Comparison of ENCODE assay signal across 13 cellular contexts in genomic region chr12:46365951-46366379, GRCh38. TPM values are rescaled to one million over a fixed set of nuclear protein-coding genes. Genes with fewer than 3 reads are reported as not detected.
DNase-seq lines count a peak whose midpoint lies in the region; ATAC-seq, FAIRE-seq and TF ChIP-seq lines count a peak whose summit lies in the region.
"Had no signal": no experiment of that assay in that cellular context is flagged by ENCODE, and none has a peak within 500 bp of the region (broad histone marks: within the 10 kb centered on the region; RNA-seq: fewer than 3 reads in every experiment).

No MANE protein-coding gene starts in this region.

- H3K27ac ChIP-seq in heart left ventricle (peak overlapping the region in 9 of 12 donors; percentile 12 to 55 (median 39)), astrocyte (ENCODE audit: low read depth, low read length) (peak overlapping the region; percentile 43), HepG2 (ENCODE audit: extremely low read length, insufficient read depth, low read length) (peak overlapping the region; percentile 97), urinary bladder (ENCODE audit: low read depth) (no peak overlapping the region)

- no peak overlapping the region for H3K27ac Mint-ChIP-seq in astrocyte (ENCODE audit: unreplicated experiment)
- H3K27ac Mint-ChIP-seq: activated B cell treated with CpG ODN at 0.5 μM for 24 hours had no signal

- H3K4me2 ChIP-seq in astrocyte (ENCODE audit: low read length) = peak overlapping the region; percentile 99
- peak overlapping the region; percentile 94 for H3K4me2 ChIP-seq in HepG2 (ENCODE audit: low read depth, low read length)

- intact Hi-C loops in heart left ventricle (cut with DNase I) = loop anchor here in 2 of 10 donors (5.0 to 10.0 kb wide), 2 partner anchors 161 to 296 kb away; no protein-coding TSS in a partner anchor
- intact Hi-C loops in cardiac septum (cut with DNase I) = no loop called here
- intact Hi-C loops in HepG2 (cut with micrococcal nuclease; ENCODE audit: unreplicated experiment) = loop anchor here (10.0 kb wide), 1 partner anchor 371 kb away; the partner anchor contains the start of gene SCAF11

- DNase-seq in heart left ventricle = no peak
- no peak for DNase-seq in cardiac septum (ENCODE audit: low spot score)
- DNase-seq in astrocyte (ENCODE audit: low read depth) = no peak
- no peak for DNase-seq in HepG2 (ENCODE audit: low spot score)
- no peak for DNase-seq in erythroblast (lab: John Stamatoyannopoulos, UW)
- DNase-seq in stimulated activated CD4-positive, alpha-beta T cell treated with anti-CD3 and anti-CD28 coated beads, Interleukin-2, amount 100 ng/mL, for 48 hours = no peak
- DNase-seq: activated B cell treated with CpG ODN at 0.5 μM for 24 hours, NCI-H524 treated with DMSO at 0.1 percent for 48 hours, spleen had no signal

- TF ChIP-seq CTCF in heart left ventricle (IDR thresholded peaks at IDR 0.05) (no peak), astrocyte (IDR thresholded peaks at IDR 0.05; ENCODE audit: insufficient read depth, low read depth, low read length) (no peak), HepG2 (CRISPR knock-in tag; IDR thresholded peaks at IDR 0.05) (no peak)

- POLR2A ChIA-PET in HepG2 (lab: Yijun Ruan, JAX) = interaction anchor here (1.0 to 3.2 kb wide), 5 partner anchors 9 to 298 kb away, joined by 3 to 14 read pairs (median 4); no protein-coding TSS in a partner anchor

- no peak for TF ChIP-seq RAD21 in HepG2 (CRISPR knock-in tag; IDR thresholded peaks at IDR 0.05)

- 36 to 58% (median 41%) methylated on average over 2 of the region's 2 CpGs for WGBS in heart left ventricle, 4 donors
- 17% methylated on average over 2 of the region's 2 CpGs for WGBS in HepG2 (ENCODE audit: low lambda C conversion rate)
- WGBS in urinary bladder = 42% methylated on average over 2 of the region's 2 CpGs

- CTCF ChIA-PET in HepG2 (lab: Yijun Ruan, JAX; ENCODE audit: low intra/inter-chr PET ratio, low total read pairs) = no interaction called here

- peaks cover 38% of the 10 kb centered on the region for H3K4me1 Mint-ChIP-seq in astrocyte (ENCODE audit: low read depth, unreplicated experiment)

- H3K36me3 ChIP-seq in heart left ventricle (peaks cover 0 to 100% (median 99%) of the 10 kb centered on the region in 9 donors), astrocyte (ENCODE audit: insufficient read depth, low read length) (peaks cover 98% of the 10 kb centered on the region), HepG2 (replicated peaks in 1 of 2; ENCODE audit: control insufficient read depth in 1 of 2, insufficient read depth in 2 of 2, low read length in 2 of 2) (peaks cover 35 to 96% of the 10 kb centered on the region in 2 experiments), urinary bladder (ENCODE audit: insufficient read depth) (peaks cover 8% of the 10 kb centered on the region)

- H3K4me1 ChIP-seq in heart left ventricle = peaks cover 10 to 96% (median 78%) of the 10 kb centered on the region in 12 donors
- peaks cover 41% of the 10 kb centered on the region for H3K4me1 ChIP-seq in astrocyte (ENCODE audit: insufficient read depth, low read length)
- peaks cover 67% of the 10 kb centered on the region for H3K4me1 ChIP-seq in HepG2 (ENCODE audit: insufficient read depth, low read length)
- peaks cover 1% of the 10 kb centered on the region for H3K4me1 ChIP-seq in urinary bladder (ENCODE audit: insufficient read depth)

- H2AFZ ChIP-seq in astrocyte (ENCODE audit: low read depth, low read length) = no peak overlapping the region
- H2AFZ ChIP-seq in HepG2 (ENCODE audit: low read length) = no peak overlapping the region

- TF ChIP-seq POLR2A in heart left ventricle (IDR thresholded peaks at IDR 0.05) = no peak
- peak in 1 of 2 experiments; percentile 56; a peak in 2 of 4 replicates for TF ChIP-seq POLR2A in HepG2 (IDR thresholded peaks at IDR 0.05; ENCODE audit: insufficient read depth in 1 of 2, low read depth in 2 of 2, low read length in 2 of 2)
- TF ChIP-seq POLR2A in erythroblast (IDR thresholded peaks at IDR 0.05; ENCODE audit: low read length) = no peak

- no peak for ATAC-seq in heart left ventricle
- no peak for ATAC-seq in HepG2
- ATAC-seq in HG02981 (IDR thresholded peaks at IDR 0.05; ENCODE audit: unreplicated experiment) = no peak

- H3K36me3 Mint-ChIP-seq in astrocyte (ENCODE audit: low read depth, unreplicated experiment) = peaks cover 41% of the 10 kb centered on the region

- in situ Hi-C loops in HepG2 (cut with HindIII; ENCODE audit: extremely low pct_ligation_motif_present, low pct_unique_long_range_greater_than_20kb) = no loop called here

- H4K20me1 ChIP-seq in astrocyte (ENCODE audit: insufficient read depth, low read length) (peaks cover 100% of the 10 kb centered on the region), HepG2 (ENCODE audit: insufficient read depth, low read length) (peaks cover 100% of the 10 kb centered on the region)

- TF ChIP-seq EP300 in HepG2 (IDR thresholded peaks at IDR 0.05; ENCODE audit: low read depth in 2 of 2, low read length in 2 of 2) (no peak), HepG2 (CRISPR knock-in tag; IDR thresholded peaks at IDR 0.05; ENCODE audit: borderline replicate concordance) (no peak)

- H3K27me3 ChIP-seq in heart left ventricle = no peaks in the 10 kb centered on the region
- no peaks in the 10 kb centered on the region for H3K27me3 ChIP-seq in astrocyte (ENCODE audit: insufficient read depth, low read length)
- H3K27me3 ChIP-seq in HepG2 (ENCODE audit: control insufficient read depth in 1 of 2, insufficient read depth in 2 of 2, low read length in 2 of 2) = no peaks in the 10 kb centered on the region; a peak in 2 of 5 replicates
- H3K27me3 ChIP-seq: spleen, thyroid gland had no signal

- H3K9me3 ChIP-seq in heart left ventricle (no peaks in the 10 kb centered on the region), astrocyte (ENCODE audit: insufficient read depth, low read depth, low read length) (no peaks in the 10 kb centered on the region), HepG2 (ENCODE audit: low read length) (no peaks in the 10 kb centered on the region)
- H3K9me3 ChIP-seq: spleen, thyroid gland had no signal

- no peaks in the 10 kb centered on the region for H3K27me3 Mint-ChIP-seq in astrocyte (ENCODE audit: low read depth, unreplicated experiment)
- H3K27me3 Mint-ChIP-seq: activated B cell treated with CpG ODN at 0.5 μM for 24 hours had no signal

- BruUV-seq in HepG2 (replicated peaks; lab: Mats Ljungman, UMichigan) = no TSS peak

- H3K4me3 Mint-ChIP-seq in astrocyte (ENCODE audit: unreplicated experiment) = peak overlapping the region; percentile 76
- H3K4me3 Mint-ChIP-seq: activated B cell treated with CpG ODN at 0.5 μM for 24 hours had no signal

- H3K9ac ChIP-seq in astrocyte (ENCODE audit: low read length) = peak overlapping the region; percentile 97
- H3K9ac ChIP-seq in HepG2 (ENCODE audit: insufficient read depth, low read depth, low read length) = peak overlapping the region; percentile 98

- FAIRE-seq in astrocyte (lab: Jason Lieb, UNC) (no peak), HepG2 (lab: Jason Lieb, UNC) (no peak)
- FAIRE-seq: islet of Langerhans had no signal

- no peaks in the 10 kb centered on the region for H3K9me3 Mint-ChIP-seq in astrocyte (ENCODE audit: unreplicated experiment)
- H3K9me3 Mint-ChIP-seq: activated B cell treated with CpG ODN at 0.5 μM for 24 hours had no signal

- H3K79me2 ChIP-seq in astrocyte (ENCODE audit: insufficient read depth, low read length) (peaks cover 59% of the 10 kb centered on the region), HepG2 (ENCODE audit: insufficient read depth, low read length) (peaks cover 46% of the 10 kb centered on the region)

- H3K4me3 ChIP-seq in heart left ventricle (peak overlapping the region in 7 of 12 donors; percentile 0 to 34 (median 25)), astrocyte (ENCODE audit: insufficient read depth, low read depth, low read length) (peak overlapping the region; percentile 7), HepG2 (replicated peaks in 1 of 3; ENCODE audit: insufficient read depth in 1 of 3, low read depth in 2 of 3, low read length in 3 of 3) (peak overlapping the region; percentile 84 to 96 (median 94); a peak in 5 of 6 replicates), urinary bladder (ENCODE audit: low read depth, low read length) (peak overlapping the region; percentile 25)

TF ChIP-seq in HepG2, 621 proteins besides CTCF, POLR2A, EP300 and RAD21 (continues in another document):
- TF ChIP-seq FOXA1 (IDR thresholded peaks at IDR 0.05) (no peak), FOXA1 (CRISPR knock-in tag; IDR thresholded peaks at IDR 0.05) (peak; percentile 69), RBFOX2 (IDR thresholded peaks at IDR 0.05; ENCODE audit: low read depth, low read length) (peak; percentile 54), PHF5A (CRISPR knock-in tag; IDR thresholded peaks at IDR 0.05; ENCODE audit: low read depth, unreplicated experiment) (no peak), ZC3H4 (CRISPR knock-in tag; IDR thresholded peaks at IDR 0.05; ENCODE audit: borderline replicate concordance) (0 out of 2 replicates have a peak, but pooled peaks have one; percentile 31)

RNA-seq across cellular contexts. Expression of gene SLC38A2, which starts 6.6 kb away (rescaled TPM):
- total RNA-seq in heart left ventricle = 100 to 1,000 TPM in 7 of 9 donors, 10 to 100 TPM in 2; 82.1 to 373 (median 161) TPM
- 100 to 1,000 TPM in 1 of 2 donors, 10 to 100 TPM in 1; 39.7 to 195 TPM for polyA plus RNA-seq in heart left ventricle
- 140 TPM for total RNA-seq in cardiac septum
- 378 and 421 TPM in 2 replicates for total RNA-seq in astrocyte
- 230 and 368 TPM in 2 replicates for total RNA-seq in HepG2 (2016; rRNA removed; fragmentation: Illumina TruSeq; extraction: Trizol)
- total RNA-seq in HepG2 (2016; cell fraction: cytosol; rRNA removed; fragmentation: Illumina TruSeq; extraction: Trizol; ENCODE audit: low read depth) = 31.8 and 45.4 TPM in 2 replicates
- 210 and 375 TPM in 2 replicates for total RNA-seq in HepG2 (2016; cell fraction: insoluble cytoplasmic fraction; rRNA removed; fragmentation: Illumina TruSeq; extraction: Trizol)
- total RNA-seq in HepG2 (2016; cell fraction: membrane; rRNA removed; fragmentation: Illumina TruSeq; extraction: Trizol) = 98.8 and 127 TPM in 2 replicates
- 947 and 961 TPM in 2 replicates for total RNA-seq in HepG2 (2016; cell fraction: nucleus; rRNA removed; fragmentation: Illumina TruSeq; extraction: Trizol)
- 861 and 880 TPM in 2 replicates for polyA plus RNA-seq in HepG2 (2011; rRNA removed)
- 346 and 636 TPM in 2 replicates for polyA plus RNA-seq in HepG2 (2011; cell fraction: cytosol; rRNA removed)
- polyA plus RNA-seq in HepG2 (2011; cell fraction: nucleus; rRNA removed) = 926 and 1,239 TPM in 2 replicates
- polyA plus RNA-seq in HepG2 (2012) = 836 and 868 TPM in 2 replicates
- polyA plus RNA-seq in HepG2 (2016; cell fraction: cytosol; fragmentation: Illumina TruSeq; extraction: Trizol; ENCODE audit: low read depth) = 8.1 TPM in 2 replicates
- polyA plus RNA-seq in HepG2 (2016; cell fraction: insoluble cytoplasmic fraction; fragmentation: Illumina TruSeq; extraction: Trizol; ENCODE audit: low read depth) = 138 and 148 TPM in 2 replicates
- 24.1 and 28.9 TPM in 2 replicates for polyA plus RNA-seq in HepG2 (2016; cell fraction: membrane; fragmentation: Illumina TruSeq; extraction: Trizol; ENCODE audit: low read depth)
- 882 and 909 TPM in 2 replicates for polyA plus RNA-seq in HepG2 (2016; cell fraction: nucleus; fragmentation: Illumina TruSeq; extraction: Trizol; ENCODE audit: insufficient read depth, low read depth)
- polyA minus RNA-seq in HepG2 (2011; rRNA and poly(A)+ RNA removed; ENCODE audit: low replicate concordance) = 406 and 1,055 TPM in 2 replicates
- 1,075 and 1,302 TPM in 2 replicates for polyA minus RNA-seq in HepG2 (2011; cell fraction: cytosol; rRNA and poly(A)+ RNA removed)
- 2,125 and 2,864 TPM in 2 replicates for polyA minus RNA-seq in HepG2 (2011; cell fraction: nucleus; rRNA and poly(A)+ RNA removed)
- total RNA-seq in urinary bladder = 471 TPM
- polyA plus RNA-seq in urinary bladder = 128 TPM

Comparison
In these comparisons a context has a peak if more than half of its experiments do, and no peak if none do; other contexts are left out.
1. H3K4me3 ChIP-seq: peak in every context shown above with its lines; median percentile 94 in HepG2; 25 in heart left ventricle; 25 in urinary bladder; 7 in astrocyte.